In the genomic region with DNA sequence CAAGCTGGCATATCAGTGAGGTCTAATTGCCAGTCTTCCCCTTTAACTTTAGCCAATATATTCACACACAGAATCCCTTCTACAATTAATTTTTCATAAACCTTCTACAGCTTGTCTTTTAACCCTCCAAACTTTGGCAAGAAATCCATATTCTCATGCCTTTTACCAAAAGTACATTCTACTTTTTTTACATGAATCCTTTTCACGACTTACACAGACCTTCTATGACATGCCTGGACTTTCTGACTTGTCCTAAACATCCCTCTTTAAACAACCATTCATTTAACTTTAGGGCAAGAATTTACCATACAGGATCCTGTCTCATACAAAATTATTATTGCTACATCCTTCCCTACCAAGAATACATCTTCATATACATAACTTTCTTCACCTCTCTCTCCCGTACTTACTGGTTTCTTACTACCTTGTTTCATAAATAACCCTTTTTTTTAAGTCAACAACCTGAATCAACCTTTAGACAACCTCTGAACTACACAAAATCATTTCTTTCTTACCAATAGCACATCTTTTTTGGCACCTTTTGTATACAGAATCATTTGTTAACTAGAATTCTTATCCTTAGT, we compare ENCODE assay signal across 23 cellular contexts. TPM values are rescaled to one million over a fixed set of nuclear protein-coding genes. Genes with fewer than 3 reads are reported as not detected.
DNase-seq lines count a peak whose midpoint lies in the region; ATAC-seq and TF ChIP-seq lines count a peak whose summit lies in the region.
"Had no signal": no experiment of that assay in that cellular context is flagged by ENCODE, and none has a peak within 500 bp of the region (broad histone marks: within the 10 kb centered on the region; RNA-seq: fewer than 3 reads in every experiment).

No MANE protein-coding gene starts in this region.

- CTCF ChIA-PET in mammary epithelial cell (lab: Charles Lee; ENCODE audit: low non-redundant PET) = no interaction called here

- dilution Hi-C loops in mammary epithelial cell (cut with HindIII; ENCODE audit: low sequenced_read_pairs) = no loop called here

- H4K20me1 ChIP-seq in Karpas-422 (ENCODE audit: insufficient read depth, low read depth, low read length) (no peaks in the 10 kb centered on the region), mammary epithelial cell (ENCODE audit: insufficient read depth, low read length) (no peaks in the 10 kb centered on the region)

- DNase-seq in NCI-H82 (lab: John Stamatoyannopoulos, UW) (peak; percentile 28), NCI-H82 treated with DMSO at 0.1 percent for 48 hours (lab: John Stamatoyannopoulos, UW; ENCODE audit: unreplicated experiment) (no peak), Karpas-422 (peak; percentile 66), mammary epithelial cell (peak; percentile 23), neural crest cell (ENCODE audit: low read depth, low spot score) (no peak), gastrocnemius medialis (no peak), kidney tubule cell (ENCODE audit: low spot score) (no peak), kidney glomerular epithelial cell (lab: John Stamatoyannopoulos, UW) (no peak)
- DNase-seq: activated B cell treated with CpG ODN at 0.5 μM for 24 hours; activated CD4-positive, alpha-beta T cell treated with anti-CD3 and anti-CD28 coated beads, Interleukin-2, amount 50 U/mL, for 48 hours; activated naive CD4-positive, alpha-beta T cell; activated T-cell treated with anti-CD3 and anti-CD28 coated beads, Interleukin-2, amount 50 U/mL, for 1 hour; anterior cingulate cortex; central memory CD4-positive, alpha-beta T cell; DMS79; H7; left ventricle myocardium inferior; NCI-H1436; NCI-H345; small intestine; stimulated activated naive CD4-positive, alpha-beta T cell treated with Interleukin-2 at 50 U/mL for 16 hours; T1000 had no signal

- in situ Hi-C loops in mammary epithelial cell (cut with MboI; ENCODE audit: low sequenced_read_pairs in 2 of 2) = no loop called here
- in situ Hi-C loops in gastrocnemius medialis (cut with MboI; ENCODE audit: low sequenced_read_pairs in 4 of 4) = no loop called here

- no peak for ATAC-seq in gastrocnemius medialis

- H3K36me3 Mint-ChIP-seq in neural crest cell (ENCODE audit: low read depth) = peaks cover 93% of the 10 kb centered on the region

- no peaks in the 10 kb centered on the region for H3K27me3 ChIP-seq in Karpas-422 (ENCODE audit: low read length)
- H3K27me3 ChIP-seq in mammary epithelial cell (ENCODE audit: insufficient read depth, low read length) = no peaks in the 10 kb centered on the region
- H3K27me3 ChIP-seq in gastrocnemius medialis = no peaks in the 10 kb centered on the region

- peak overlapping the region; percentile 11 for H3K4me3 Mint-ChIP-seq in neural crest cell
- H3K4me3 Mint-ChIP-seq: activated B cell treated with CpG ODN at 0.5 μM for 24 hours had no signal

- H3K4me1 Mint-ChIP-seq in neural crest cell = no peaks in the 10 kb centered on the region
- H3K4me1 Mint-ChIP-seq: activated B cell treated with CpG ODN at 0.5 μM for 24 hours had no signal

- no TSS peak for BruUV-seq in mammary epithelial cell (replicated peaks; lab: Mats Ljungman, UMichigan)

- H3K9me3 ChIP-seq in Karpas-422 (ENCODE audit: low read length) (peaks cover 70% of the 10 kb centered on the region), mammary epithelial cell (replicated peaks; ENCODE audit: insufficient read depth, low read length) (peaks cover 77% of the 10 kb centered on the region), gastrocnemius medialis (peaks cover 4 to 85% (median 42%) of the 10 kb centered on the region in 3 donors)

- peaks cover 34% of the 10 kb centered on the region for H3K9me3 Mint-ChIP-seq in neural crest cell

- H3K27me3 Mint-ChIP-seq in neural crest cell (ENCODE audit: low read depth) = no peaks in the 10 kb centered on the region
- H3K27me3 Mint-ChIP-seq: activated B cell treated with CpG ODN at 0.5 μM for 24 hours; CD4-positive, CD25-positive, alpha-beta regulatory T cell had no signal

- H3K9ac ChIP-seq in Karpas-422 (ENCODE audit: low read length) (no peak overlapping the region), mammary epithelial cell (ENCODE audit: insufficient read depth, low read length) (no peak overlapping the region)

- no peak overlapping the region for H3K27ac Mint-ChIP-seq in neural crest cell (ENCODE audit: unreplicated experiment)
- H3K27ac Mint-ChIP-seq: activated B cell treated with CpG ODN at 0.5 μM for 24 hours; CD4-positive, CD25-positive, alpha-beta regulatory T cell had no signal

- H3K4me1 ChIP-seq in Karpas-422 (ENCODE audit: low read length) (no peaks in the 10 kb centered on the region), mammary epithelial cell (ENCODE audit: insufficient read depth, low read length) (no peaks in the 10 kb centered on the region), gastrocnemius medialis (no peaks in the 10 kb centered on the region)
- H3K4me1 ChIP-seq: left ventricle myocardium inferior had no signal

- TF ChIP-seq CTCF in mammary epithelial cell (conservative IDR thresholded peaks at IDR 0.05 in 1 of 2, IDR thresholded peaks at IDR 0.05 in 1 of 2; ENCODE audit: extremely low read depth in 1 of 2, insufficient read depth in 1 of 2, low read depth in 1 of 2, low read length in 2 of 2) (no peak), neural crest cell (conservative IDR thresholded peaks at IDR 0.05) (no peak), gastrocnemius medialis (IDR thresholded peaks at IDR 0.05 in 4 of 5, conservative IDR thresholded peaks at IDR 0.05 in 1 of 5) (no peak)

- H3K9me2 ChIP-seq in Karpas-422 (replicated peaks; ENCODE audit: insufficient read depth, low read length) = no peaks in the 10 kb centered on the region

- peaks cover 7% of the 10 kb centered on the region; the same call in 1 of the 2 replicates for H3K79me2 ChIP-seq in Karpas-422 (ENCODE audit: low read length)
- H3K79me2 ChIP-seq in mammary epithelial cell (ENCODE audit: insufficient read depth, low read length) = peaks cover 3% of the 10 kb centered on the region

- intact Hi-C loops in mammary epithelial cell (cut with micrococcal nuclease) = no loop called here
- intact Hi-C loops in gastrocnemius medialis (cut with DNase I; ENCODE audit: low total_unique reads) = no loop called here

- WGBS in mammary epithelial cell (ENCODE audit: low coverage, missing lambda C conversion rate) = 92% methylated on average over 2 of the region's 2 CpGs

- no peak for TF ChIP-seq POLR2A in gastrocnemius medialis (IDR thresholded peaks at IDR 0.05)

- H2AFZ ChIP-seq in Karpas-422 (ENCODE audit: low read length) (no peak overlapping the region), mammary epithelial cell (ENCODE audit: low read depth, low read length) (no peak overlapping the region)

- H3K36me3 ChIP-seq in Karpas-422 (ENCODE audit: insufficient read depth, low read length) = peaks cover 95% of the 10 kb centered on the region
- peaks cover 40% of the 10 kb centered on the region for H3K36me3 ChIP-seq in mammary epithelial cell (ENCODE audit: insufficient read depth, low read length)
- peaks cover 8 to 99% of the 10 kb centered on the region in 2 donors for H3K36me3 ChIP-seq in gastrocnemius medialis

- H3K27ac ChIP-seq in Karpas-422 (ENCODE audit: low read length) (no peak overlapping the region), mammary epithelial cell (ENCODE audit: insufficient read depth, low read depth, low read length) (no peak overlapping the region), gastrocnemius medialis (no peak overlapping the region)
- H3K27ac ChIP-seq: left ventricle myocardium inferior had no signal

- H3K4me3 ChIP-seq in Karpas-422 (ENCODE audit: low read length) = no peak overlapping the region
- no peak overlapping the region for H3K4me3 ChIP-seq in mammary epithelial cell (replicated peaks in 1 of 3; ENCODE audit: insufficient read depth in 1 of 3, low read depth in 2 of 3, low read length in 3 of 3)
- H3K4me3 ChIP-seq in gastrocnemius medialis = peak overlapping the region in 1 of 4 donors; percentile 12
- H3K4me3 ChIP-seq: left ventricle myocardium inferior had no signal

- H3K4me2 ChIP-seq in Karpas-422 (ENCODE audit: low read depth, low read length, poor library complexity, severe bottlenecking) = no peak overlapping the region
- no peak overlapping the region for H3K4me2 ChIP-seq in mammary epithelial cell (ENCODE audit: insufficient read depth, low read depth, low read length)

RNA-seq across cellular contexts. Expression of a gene that starts 23.5 kb away (rescaled TPM):
- total RNA-seq in Karpas-422 (2014; rRNA removed; shearing (Covaris generic); ENCODE audit: low replicate concordance) = 111 and 129 TPM in 2 replicates
- total RNA-seq in mammary epithelial cell (10 to 100 TPM; 32.3 to 48.3 TPM), neural crest cell (47.4 and 56.1 TPM in 2 replicates), gastrocnemius medialis (1 to 10 TPM; 3.8 to 9.5 (median 6.0) TPM)
- polyA plus RNA-seq in mammary epithelial cell = 38.7 TPM
- polyA minus RNA-seq in mammary epithelial cell = 70.3 TPM

RNA-seq across cellular contexts. Expression of a gene that starts 26.6 kb away (rescaled TPM):
- 14.8 and 16.9 TPM in 2 replicates for total RNA-seq in Karpas-422 (2014; rRNA removed; shearing (Covaris generic); ENCODE audit: low replicate concordance)
- total RNA-seq in mammary epithelial cell (10 to 100 TPM in 1 of 2 donors, 1 to 10 TPM in 1; 6.0 to 10.2 TPM), neural crest cell (20.0 and 20.5 TPM in 2 replicates), gastrocnemius medialis (1 to 10 TPM in 2 of 4 donors, under 1 TPM in 2; 0.78 to 2.1 (median 1.2) TPM)
- 2.4 TPM for polyA plus RNA-seq in mammary epithelial cell
- polyA minus RNA-seq in mammary epithelial cell = 14.1 TPM

RNA-seq across cellular contexts. Expression of a gene that starts 53.0 kb away (rescaled TPM):
- total RNA-seq in Karpas-422 (2014; rRNA removed; shearing (Covaris generic); ENCODE audit: low replicate concordance) = 94.2 and 129 TPM in 2 replicates
- total RNA-seq in mammary epithelial cell (10 to 100 TPM; 29.5 to 37.7 TPM), neural crest cell (46.4 and 47.6 TPM in 2 replicates), gastrocnemius medialis (10 to 100 TPM; 27.1 to 38.2 (median 32.4) TPM)
- 41.5 TPM for polyA plus RNA-seq in mammary epithelial cell
- polyA minus RNA-seq in mammary epithelial cell = 20.2 TPM

Comparison
In these comparisons a context has a peak if more than half of its experiments do, and no peak if none do; other contexts are left out.
1. DNase-seq: peak in NCI-H82 (single experiment), Karpas-422 (single experiment) and mammary epithelial cell (single experiment); none in NCI-H82 treated with DMSO at 0.1 percent for 48 hours (single experiment), neural crest cell (single experiment), gastrocnemius medialis (0 of 2), kidney tubule cell (single experiment) and kidney glomerular epithelial cell (single experiment).